Comparison of ENCODE assay signal across 8 cellular contexts in the genomic region with DNA sequence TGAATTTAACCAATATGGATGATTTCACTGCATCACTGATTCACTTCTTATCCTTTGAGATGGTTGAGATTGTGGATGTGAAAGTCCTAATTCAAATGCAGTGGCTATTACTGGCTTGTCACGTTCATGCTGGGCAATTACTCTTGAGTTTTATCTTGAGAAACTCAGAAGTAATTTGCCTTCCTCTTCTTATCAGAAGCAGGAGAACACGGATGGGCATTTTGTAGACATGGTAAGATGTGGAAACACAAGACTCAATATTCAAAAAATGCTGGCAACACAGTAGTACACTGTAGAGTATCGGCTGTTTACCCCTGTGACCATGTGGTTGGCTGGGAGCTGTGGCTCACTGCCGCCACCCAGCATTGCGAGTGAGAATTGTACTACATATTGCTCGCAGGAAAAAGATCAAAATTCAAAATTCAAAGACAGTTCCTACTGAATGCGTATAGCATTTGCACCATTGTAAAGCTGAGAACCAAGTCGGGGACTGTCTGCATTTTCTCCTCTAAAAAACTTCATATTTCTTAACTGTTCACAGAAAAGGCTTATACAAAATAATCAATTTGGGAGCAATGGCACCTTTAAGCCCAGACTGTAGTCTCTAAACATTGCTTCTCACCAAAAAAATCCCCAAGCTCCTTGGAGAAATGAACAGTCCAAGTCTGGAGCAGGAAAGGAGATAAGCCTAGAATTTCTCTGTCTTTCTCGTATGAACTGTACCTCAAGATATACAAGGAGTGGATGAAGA.
DNase-seq lines count a peak whose midpoint lies in the region; ATAC-seq and TF ChIP-seq lines count a peak whose summit lies in the region.

No MANE protein-coding gene starts in this region.

- H3K4me1 Mint-ChIP-seq in activated T-cell treated with anti-CD3 and anti-CD28 coated beads, Interleukin-2, amount 50 U/mL, for 72 hours (ENCODE audit: low read depth): peaks cover 5% of the 10 kb centered on the region

- ATAC-seq in GM18499 (IDR thresholded peaks at IDR 0.05; ENCODE audit: insufficient read depth, unreplicated experiment): peak; percentile 91
- ATAC-seq in HG02852 (IDR thresholded peaks at IDR 0.05; ENCODE audit: unreplicated experiment): peak; percentile 97
- ATAC-seq in activated T-cell treated with anti-CD3 and anti-CD28 coated beads, Interleukin-2, amount 50 U/mL, for 72 hours (replicated peaks in 1 of 2): peak; percentile 82 to 88
- no peak for ATAC-seq in gastrocnemius medialis

- H3K27ac Mint-ChIP-seq in activated T-cell treated with anti-CD3 and anti-CD28 coated beads, Interleukin-2, amount 50 U/mL, for 72 hours: no peak overlapping the region

- DNase-seq in AG04449 (ENCODE audit: low read depth, low spot score): no peak
- DNase-seq in NOMO-1 (lab: John Stamatoyannopoulos, UW; ENCODE audit: unreplicated experiment in 2 of 2): peak; percentile 53 to 61
- peak; percentile 43 to 61 for DNase-seq in activated T-cell treated with anti-CD3 and anti-CD28 coated beads, Interleukin-2, amount 50 U/mL, for 72 hours
- peak; percentile 58 for DNase-seq in globus pallidus (ENCODE audit: low spot score)
- DNase-seq in spleen: peak; percentile 87
- no peak for DNase-seq in gastrocnemius medialis

- 46 to 61% (median 52%) methylated on average over 9 of the region's 9 CpGs for WGBS in spleen, 5 donors

- TF ChIP-seq CTCF in AG04449 (IDR thresholded peaks at IDR 0.05; ENCODE audit: insufficient read depth, low read length, missing control alignments): peak; percentile 71
- TF ChIP-seq CTCF in spleen (IDR thresholded peaks at IDR 0.05 in 8 of 11, conservative IDR thresholded peaks at IDR 0.05 in 3 of 11): peak; percentile 35 to 76 (median 68)
- TF ChIP-seq CTCF in gastrocnemius medialis (IDR thresholded peaks at IDR 0.05 in 4 of 5, conservative IDR thresholded peaks at IDR 0.05 in 1 of 5): peak in 2 of 5 experiments; percentile 31 to 40

- no peak overlapping the region for H3K4me3 Mint-ChIP-seq in activated T-cell treated with anti-CD3 and anti-CD28 coated beads, Interleukin-2, amount 50 U/mL, for 72 hours

- TF ChIP-seq POLR2A in spleen (IDR thresholded peaks at IDR 0.05) (no peak), gastrocnemius medialis (IDR thresholded peaks at IDR 0.05) (no peak)

- no peak overlapping the region for H3K4me3 ChIP-seq in AG04449 (ENCODE audit: low read depth, low read length)
- peak overlapping the region in 1 of 8 donors; percentile 29 for H3K4me3 ChIP-seq in spleen
- no peak overlapping the region for H3K4me3 ChIP-seq in gastrocnemius medialis

- H3K27me3 Mint-ChIP-seq in activated T-cell treated with anti-CD3 and anti-CD28 coated beads, Interleukin-2, amount 50 U/mL, for 72 hours (ENCODE audit: low read depth): no peaks in the 10 kb centered on the region

- no peaks in the 10 kb centered on the region for H3K36me3 Mint-ChIP-seq in activated T-cell treated with anti-CD3 and anti-CD28 coated beads, Interleukin-2, amount 50 U/mL, for 72 hours (ENCODE audit: insufficient read depth in 2 of 2)

- no peaks in the 10 kb centered on the region for H3K9me3 Mint-ChIP-seq in activated T-cell treated with anti-CD3 and anti-CD28 coated beads, Interleukin-2, amount 50 U/mL, for 72 hours

- H3K36me3 ChIP-seq in spleen (no peaks in the 10 kb centered on the region), gastrocnemius medialis (no peaks in the 10 kb centered on the region)

- H3K27me3 ChIP-seq in spleen (replicated peaks in 1 of 7) (no peaks in the 10 kb centered on the region), gastrocnemius medialis (no peaks in the 10 kb centered on the region)

- H3K4me1 ChIP-seq in spleen (peaks cover 0 to 13% (median 3%) of the 10 kb centered on the region in 6 donors), gastrocnemius medialis (no peaks in the 10 kb centered on the region)

- in situ Hi-C loops in gastrocnemius medialis (cut with MboI; ENCODE audit: low sequenced_read_pairs in 4 of 4): no loop called here

- no peaks in the 10 kb centered on the region for H3K9me3 ChIP-seq in spleen
- no peaks in the 10 kb centered on the region for H3K9me3 ChIP-seq in gastrocnemius medialis

- intact Hi-C loops in spleen (cut with DNase I; ENCODE audit: low total_unique reads): loop anchor here (10.0 kb wide), 1 partner anchor 74 kb away; no protein-coding TSS in a partner anchor
- intact Hi-C loops in gastrocnemius medialis (cut with DNase I; ENCODE audit: low total_unique reads): no loop called here

- CTCF ChIA-PET in AG04449 (lab: Yijun Ruan, JAX): interaction anchor here (0.8 to 5.0 kb wide), 15 partner anchors 9 to 241 kb away, joined by 3 to 49 read pairs (median 4); no protein-coding TSS in a partner anchor

- POLR2A ChIA-PET in AG04449 (lab: Yijun Ruan, JAX): no interaction called here

- H3K27ac ChIP-seq in spleen (no peak overlapping the region), gastrocnemius medialis (no peak overlapping the region)

Comparison
In these comparisons a context has a peak if more than half of its experiments do, and no peak if none do; other contexts are left out.
1. DNase-seq: peak in NOMO-1 (2 of 2), activated T-cell treated with anti-CD3 and anti-CD28 coated beads, Interleukin-2, amount 50 U/mL, for 72 hours (2 of 2), globus pallidus (single experiment) and spleen (single experiment); none in AG04449 (single experiment) and gastrocnemius medialis (0 of 2).
2. ATAC-seq: peak in GM18499 (single experiment), HG02852 (single experiment) and activated T-cell treated with anti-CD3 and anti-CD28 coated beads, Interleukin-2, amount 50 U/mL, for 72 hours (2 of 2); none in gastrocnemius medialis (0 of 2).